ENCODE assay signal across 1 cellular context in genomic region chr4:145097821-145098674, GRCh38.
TF ChIP-seq lines count a peak whose summit lies in the region.

Gene ABCE1, plus strand, starts transcription at chr4:145098311. Its CDS starts 6,102 bp downstream, at chr4:145104413.
Gene ANAPC10, minus strand, starts transcription at chr4:145098196. Its CDS starts 2,097 bp downstream, at chr4:145096099.

TF ChIP-seq in HEK293, 187 proteins besides CTCF, POLR2A, EP300 and RAD21 (continued from another document):
- TF ChIP-seq ZSCAN18 (tag by site-specific recombination; IDR thresholded peaks at IDR 0.05) (no peak), ZNF350 (tag by site-specific recombination; IDR thresholded peaks at IDR 0.05) (no peak), PRDM6 (tag by site-specific recombination; IDR thresholded peaks at IDR 0.05) (no peak), ZNF239 (tag by site-specific recombination; IDR thresholded peaks at IDR 0.05) (no peak), ZNF169 (tag by site-specific recombination; IDR thresholded peaks at IDR 0.05) (no peak), ZNF433 (tag by site-specific recombination; IDR thresholded peaks at IDR 0.05; ENCODE audit: low read depth) (no peak), SP2 (tag by site-specific recombination; IDR thresholded peaks at IDR 0.05) (peak; percentile 55), TRIM28 (IDR thresholded peaks at IDR 0.05; ENCODE audit: borderline replicate concordance, low read length) (peak; percentile 87; the same call in 1 of the 2 replicates), ZNF510 (tag by site-specific recombination; IDR thresholded peaks at IDR 0.05; ENCODE audit: insufficient replicate concordance) (no peak), TSHZ1 (tag by site-specific recombination; IDR thresholded peaks at IDR 0.05; ENCODE audit: borderline replicate concordance) (no peak), ZBTB11 (tag by site-specific recombination; conservative IDR thresholded peaks at IDR 0.05; ENCODE audit: low read depth) (peak; percentile 27), KLF16 (tag by site-specific recombination; IDR thresholded peaks at IDR 0.05) (peak; percentile 46; the same call in 1 of the 2 replicates)
